Comparison of ENCODE assay signal across 17 cellular contexts in the genomic region with DNA sequence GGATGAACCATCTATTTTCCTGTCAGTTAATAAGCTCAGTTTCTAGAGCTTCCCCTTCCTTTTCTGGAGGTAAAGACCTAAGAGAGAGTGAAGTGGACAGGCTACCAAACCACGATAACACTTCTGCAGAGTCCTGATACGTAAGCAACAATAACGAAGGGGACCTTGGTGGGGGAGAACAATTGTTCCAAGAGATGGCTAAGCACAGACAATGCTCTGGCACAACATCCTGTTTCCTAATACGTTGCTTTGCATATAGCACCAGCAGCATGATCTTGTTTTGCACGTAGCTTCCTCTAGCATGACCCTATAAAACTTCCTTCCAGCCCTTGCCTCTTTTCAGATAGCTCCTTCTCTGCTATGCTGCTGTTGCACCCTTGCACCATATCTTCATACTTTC.
DNase-seq lines count a peak whose midpoint lies in the region; ATAC-seq and TF ChIP-seq lines count a peak whose summit lies in the region.
"Had no signal": no experiment of that assay in that cellular context is flagged by ENCODE, and none has a peak within 500 bp of the region (broad histone marks: within the 10 kb centered on the region; RNA-seq: fewer than 3 reads in every experiment).

No MANE protein-coding gene starts in this region.

- peaks cover 38% of the 10 kb centered on the region for H3K4me1 Mint-ChIP-seq in endothelial cell (ENCODE audit: unreplicated experiment)
- H3K4me1 Mint-ChIP-seq: stimulated activated naive CD8-positive, alpha-beta T cell treated with anti-CD3 and anti-CD28 coated beads, Interleukin-15, amount 100 ng/mL, for 72 hours had no signal

- peak overlapping the region; percentile 89 for H3K27ac Mint-ChIP-seq in endothelial cell (ENCODE audit: unreplicated experiment)
- H3K27ac Mint-ChIP-seq: brain; stimulated activated naive CD8-positive, alpha-beta T cell treated with anti-CD3 and anti-CD28 coated beads, Interleukin-15, amount 100 ng/mL, for 72 hours had no signal

- H3K4me3 Mint-ChIP-seq in endothelial cell (ENCODE audit: unreplicated experiment) = peak overlapping the region; percentile 70
- H3K4me3 Mint-ChIP-seq: brain; stimulated activated naive CD8-positive, alpha-beta T cell treated with anti-CD3 and anti-CD28 coated beads, Interleukin-15, amount 100 ng/mL, for 72 hours had no signal

- H3K27ac ChIP-seq in HL-60 (replicated peaks) = 0 out of 2 replicates have a peak overlapping the region, but pooled peaks have one; percentile 1

- H3K27me3 Mint-ChIP-seq in endothelial cell (ENCODE audit: unreplicated experiment) = no peaks in the 10 kb centered on the region
- H3K27me3 Mint-ChIP-seq: brain; stimulated activated naive CD8-positive, alpha-beta T cell treated with anti-CD3 and anti-CD28 coated beads, Interleukin-15, amount 100 ng/mL, for 72 hours had no signal

- ATAC-seq in GM18861 (IDR thresholded peaks at IDR 0.05; ENCODE audit: unreplicated experiment) (peak; percentile 84), HG02610 (IDR thresholded peaks at IDR 0.05; ENCODE audit: unreplicated experiment) (peak; percentile 70)
- ATAC-seq: Right ventricle myocardium inferior; stimulated activated naive CD8-positive, alpha-beta T cell treated with anti-CD3 and anti-CD28 coated beads, Interleukin-15, amount 100 ng/mL, for 72 hours had no signal

- no peaks in the 10 kb centered on the region for H3K27me3 ChIP-seq in HL-60 (ENCODE audit: insufficient read depth, poor library complexity, severe bottlenecking)

- H3K4me3 ChIP-seq in HL-60 (replicated peaks; ENCODE audit: insufficient read depth, low read length) = no peak overlapping the region

- DNase-seq in HL-60 (ENCODE audit: low read depth in 1 of 2, low spot score in 1 of 2) (peak; percentile 27 to 67), endothelial cell (ENCODE audit: low spot score) (peak; percentile 10), NCI-H2227 (lab: John Stamatoyannopoulos, UW; ENCODE audit: unreplicated experiment) (no peak), AG20443 (ENCODE audit: low spot score) (no peak), T-helper 1 cell (no peak)
- DNase-seq: activated naive CD4-positive, alpha-beta T cell; C1 segment of cervical spinal cord; IMR-90; mesendoderm; NCI-H146; NCI-H510A; occipital lobe; stimulated activated naive CD8-positive, alpha-beta T cell treated with anti-CD3 and anti-CD28 coated beads, Interleukin-15, amount 100 ng/mL, for 72 hours had no signal

- H3K9me3 Mint-ChIP-seq in endothelial cell (ENCODE audit: unreplicated experiment) = no peaks in the 10 kb centered on the region
- H3K9me3 Mint-ChIP-seq: brain had no signal

- H3K36me3 Mint-ChIP-seq in endothelial cell (ENCODE audit: low read depth, unreplicated experiment) = peaks cover 6% of the 10 kb centered on the region
- H3K36me3 Mint-ChIP-seq: brain had no signal

- TF ChIP-seq CTCF in HL-60 (IDR thresholded peaks at IDR 0.05; ENCODE audit: insufficient read depth, low read length) (no peak), endothelial cell (IDR thresholded peaks at IDR 0.05; ENCODE audit: unreplicated experiment) (no peak)

Comparison
In these comparisons a context has a peak if more than half of its experiments do, and no peak if none do; other contexts are left out.
1. DNase-seq: peak in HL-60 (2 of 2) and endothelial cell (single experiment); none in NCI-H2227 (single experiment), AG20443 (single experiment) and T-helper 1 cell (0 of 5).